11 cellular contexts compared by ENCODE assay signal in genomic region chr6:117317261-117317660, GRCh38. TPM values are rescaled to one million over a fixed set of nuclear protein-coding genes. Genes with fewer than 3 reads are reported as not detected.
DNase-seq lines count a peak whose midpoint lies in the region; ATAC-seq and TF ChIP-seq lines count a peak whose summit lies in the region.
"Had no signal": no experiment of that assay in that cellular context is flagged by ENCODE, and none has a peak within 500 bp of the region (broad histone marks: within the 10 kb centered on the region; RNA-seq: fewer than 3 reads in every experiment).

No MANE protein-coding gene starts in this region.

- no peaks in the 10 kb centered on the region for H3K36me3 Mint-ChIP-seq in activated T-helper 1 cell treated with anti-CD3 and anti-CD28 coated beads, Interleukin-12 subunit alpha, Interleukin-12 subunit beta, Interleukin-2, Interleukin-4 antibody, amounts not matched to agents 30 ng/mL and 10 ng/mL and 1 ng/mL, durations not matched to agents 14 hours and 24 hours and 36 hours (ENCODE audit: low read depth)

- H3K4me3 ChIP-seq in fibroblast of pulmonary artery (replicated peaks; ENCODE audit: low read depth, low read length) = no peak overlapping the region
- H3K4me3 ChIP-seq: mucosa of descending colon had no signal

- H3K4me3 Mint-ChIP-seq in activated T-helper 1 cell treated with anti-CD3 and anti-CD28 coated beads, Interleukin-12 subunit alpha, Interleukin-12 subunit beta, Interleukin-2, Interleukin-4 antibody, amounts not matched to agents 30 ng/mL and 10 ng/mL and 1 ng/mL, durations not matched to agents 14 hours and 24 hours and 36 hours = no peak overlapping the region
- H3K4me3 Mint-ChIP-seq: stimulated activated naive CD8-positive, alpha-beta T cell treated with anti-CD3 and anti-CD28 coated beads, Interleukin-15, Interleukin-2, amounts not matched to agents 100 ng/mL and 50 ng/mL, for 24 hours had no signal

- H3K4me1 Mint-ChIP-seq in activated T-helper 1 cell treated with anti-CD3 and anti-CD28 coated beads, Interleukin-12 subunit alpha, Interleukin-12 subunit beta, Interleukin-2, Interleukin-4 antibody, amounts not matched to agents 30 ng/mL and 10 ng/mL and 1 ng/mL, durations not matched to agents 14 hours and 24 hours and 36 hours (ENCODE audit: low read depth) = no peaks in the 10 kb centered on the region

- peaks cover 3% of the 10 kb centered on the region for H3K27me3 Mint-ChIP-seq in activated T-helper 1 cell treated with anti-CD3 and anti-CD28 coated beads, Interleukin-12 subunit alpha, Interleukin-12 subunit beta, Interleukin-2, Interleukin-4 antibody, amounts not matched to agents 30 ng/mL and 10 ng/mL and 1 ng/mL, durations not matched to agents 14 hours and 24 hours and 36 hours (ENCODE audit: insufficient read depth)

- intact Hi-C loops in activated T-helper 1 cell treated with anti-CD3 and anti-CD28 coated beads, Interleukin-12 subunit alpha, Interleukin-12 subunit beta, Interleukin-2, Interleukin-4 antibody, amounts not matched to agents 30 ng/mL and 10 ng/mL and 1 ng/mL, durations not matched to agents 14 hours and 24 hours and 36 hours (cut with micrococcal nuclease) = no loop called here

- no peak for TF ChIP-seq POLR2A in GM18505 (IDR thresholded peaks at IDR 0.05; ENCODE audit: borderline replicate concordance, extremely low read depth, insufficient read depth, insufficient read length)

- DNase-seq in NCI-H774 (lab: John Stamatoyannopoulos, UW) (peak; percentile 44), fibroblast of pulmonary artery (ENCODE audit: low read depth) (peak; percentile 18), nucleus accumbens (lab: John Stamatoyannopoulos, UW) (no peak), NCI-H345 treated with DMSO at 0.1 percent for 48 hours (lab: John Stamatoyannopoulos, UW; ENCODE audit: unreplicated experiment) (no peak)
- no peak for DNase-seq in activated T-helper 1 cell treated with anti-CD3 and anti-CD28 coated beads, Interleukin-12 subunit alpha, Interleukin-12 subunit beta, Interleukin-2, Interleukin-4 antibody, amounts not matched to agents 30 ng/mL and 10 ng/mL and 1 ng/mL, durations not matched to agents 14 hours and 24 hours and 36 hours (ENCODE audit: low spot score)
- DNase-seq: NCI-H2029 had no signal

- no peak overlapping the region for H3K27ac Mint-ChIP-seq in activated T-helper 1 cell treated with anti-CD3 and anti-CD28 coated beads, Interleukin-12 subunit alpha, Interleukin-12 subunit beta, Interleukin-2, Interleukin-4 antibody, amounts not matched to agents 30 ng/mL and 10 ng/mL and 1 ng/mL, durations not matched to agents 14 hours and 24 hours and 36 hours
- H3K27ac Mint-ChIP-seq: stimulated activated naive CD8-positive, alpha-beta T cell treated with anti-CD3 and anti-CD28 coated beads, Interleukin-15, Interleukin-2, amounts not matched to agents 100 ng/mL and 50 ng/mL, for 24 hours had no signal

- H3K9me3 Mint-ChIP-seq in activated T-helper 1 cell treated with anti-CD3 and anti-CD28 coated beads, Interleukin-12 subunit alpha, Interleukin-12 subunit beta, Interleukin-2, Interleukin-4 antibody, amounts not matched to agents 30 ng/mL and 10 ng/mL and 1 ng/mL, durations not matched to agents 14 hours and 24 hours and 36 hours = no peaks in the 10 kb centered on the region
- H3K9me3 Mint-ChIP-seq: stimulated activated naive CD8-positive, alpha-beta T cell treated with anti-CD3 and anti-CD28 coated beads, Interleukin-15, Interleukin-2, amounts not matched to agents 100 ng/mL and 50 ng/mL, for 24 hours had no signal

- H3K27ac ChIP-seq in 22Rv1 = no peak overlapping the region

- ATAC-seq in GM18505 (IDR thresholded peaks at IDR 0.05; ENCODE audit: unreplicated experiment) (peak; percentile 52), GM18907 (IDR thresholded peaks at IDR 0.05; ENCODE audit: unreplicated experiment) (no peak)
- ATAC-seq: mucosa of descending colon had no signal

- TF ChIP-seq CTCF in 22Rv1 (IDR thresholded peaks at IDR 0.05) (peak; percentile 70), fibroblast of pulmonary artery (IDR thresholded peaks at IDR 0.05; ENCODE audit: low read length, missing control alignments) (peak; percentile 32)

RNA-seq across cellular contexts. Expression of gene VGLL2, which starts 51.9 kb away (rescaled TPM):
- not detected in 2 replicates for total RNA-seq in activated T-helper 1 cell treated with anti-CD3 and anti-CD28 coated beads, Interleukin-12 subunit alpha, Interleukin-12 subunit beta, Interleukin-2, Interleukin-4 antibody, amounts not matched to agents 30 ng/mL and 10 ng/mL and 1 ng/mL, durations not matched to agents 14 hours and 24 hours and 36 hours
- total RNA-seq: mucosa of descending colon had no signal

Comparison
In these comparisons a context has a peak if more than half of its experiments do, and no peak if none do; other contexts are left out.
1. DNase-seq: peak in NCI-H774 (single experiment) and fibroblast of pulmonary artery (single experiment); none in nucleus accumbens (0 of 56), NCI-H345 treated with DMSO at 0.1 percent for 48 hours (single experiment) and activated T-helper 1 cell treated with anti-CD3 and anti-CD28 coated beads, Interleukin-12 subunit alpha, Interleukin-12 subunit beta, Interleukin-2, Interleukin-4 antibody, amounts not matched to agents 30 ng/mL and 10 ng/mL and 1 ng/mL, durations not matched to agents 14 hours and 24 hours and 36 hours (single experiment).